ENCODE assay signal across 3 cellular contexts in genomic region chr7:133916621-133917020, GRCh38.
TF ChIP-seq lines count a peak whose summit lies in the region.

No MANE protein-coding gene starts in this region.

TF ChIP-seq in HepG2, 621 proteins besides CTCF, POLR2A, EP300 and RAD21 (continues in another document):
- no peak for TF ChIP-seq MXD3 (CRISPR knock-in tag; IDR thresholded peaks at IDR 0.05)
- no peak for TF ChIP-seq TBL1XR1 (IDR thresholded peaks at IDR 0.05; ENCODE audit: borderline replicate concordance, low read length, partially characterized antibody)
- TF ChIP-seq HIVEP1 (CRISPR knock-in tag; IDR thresholded peaks at IDR 0.05), result no peak
- no peak for TF ChIP-seq GTF2F1 (IDR thresholded peaks at IDR 0.05; ENCODE audit: low read length)
- no peak for TF ChIP-seq SMARCE1 (IDR thresholded peaks at IDR 0.05; ENCODE audit: borderline replicate concordance)
- no peak for TF ChIP-seq CERS6 (CRISPR knock-in tag; IDR thresholded peaks at IDR 0.05)
- TF ChIP-seq NR2F1 (CRISPR knock-in tag; IDR thresholded peaks at IDR 0.05), result no peak
- TF ChIP-seq ZNF552 (CRISPR knock-in tag; IDR thresholded peaks at IDR 0.05; ENCODE audit: borderline replicate concordance), result no peak
- TF ChIP-seq ZNF18 (CRISPR knock-in tag; IDR thresholded peaks at IDR 0.05; ENCODE audit: insufficient replicate concordance), result no peak
- no peak for TF ChIP-seq FOXK2 (IDR thresholded peaks at IDR 0.05)

TF ChIP-seq in IMR-90, 13 proteins besides CTCF, POLR2A, EP300 and RAD21:
- TF ChIP-seq RFX5 (IDR thresholded peaks at IDR 0.05; ENCODE audit: low read depth, low read length) (no peak), MAFK (IDR thresholded peaks at IDR 0.05; ENCODE audit: low read depth, low read length) (peak; percentile 15; the same call in 1 of the 2 replicates)

TF ChIP-seq in K562, 482 proteins besides CTCF, POLR2A, EP300 and RAD21:
- TF ChIP-seq AFF4 (CRISPR knock-in tag; IDR thresholded peaks at IDR 0.05) (no peak), PYGO2 (tag; IDR thresholded peaks at IDR 0.05) (no peak), SRF (CRISPR knock-in tag; IDR thresholded peaks at IDR 0.05) (no peak), CHD2 (IDR thresholded peaks at IDR 0.05; ENCODE audit: low read depth, low read length) (no peak), STAG1 (CRISPR knock-in tag; IDR thresholded peaks at IDR 0.05; ENCODE audit: borderline replicate concordance) (no peak), TCFL5 (CRISPR knock-in tag; conservative IDR thresholded peaks at IDR 0.05) (no peak), KLF13 (tag; IDR thresholded peaks at IDR 0.05; ENCODE audit: borderline replicate concordance, low read depth) (no peak), ZNF316 (IDR thresholded peaks at IDR 0.05) (peak; percentile 62; the same call in 1 of the 2 replicates), FOXM1 (IDR thresholded peaks at IDR 0.05; ENCODE audit: low read depth) (no peak), FOXM1 (CRISPR knock-in tag; IDR thresholded peaks at IDR 0.05; ENCODE audit: low read depth) (no peak), MYNN (IDR thresholded peaks at IDR 0.05) (no peak), MYNN (CRISPR knock-in tag; IDR thresholded peaks at IDR 0.05) (no peak), MAFF (IDR thresholded peaks at IDR 0.05; ENCODE audit: low read length) (peak; percentile 19; the same call in 1 of the 2 replicates), ZFP36 (IDR thresholded peaks at IDR 0.05; ENCODE audit: low read depth, low read length, partially characterized antibody) (no peak), SMARCB1 (IDR thresholded peaks at IDR 0.05; ENCODE audit: insufficient read length, low read depth) (no peak), CBFA2T3 (IDR thresholded peaks at IDR 0.05) (no peak), ZMIZ1 (IDR thresholded peaks at IDR 0.05; ENCODE audit: low read depth in 2 of 2, low read length in 2 of 2) (no peak), MAFG (tag; conservative IDR thresholded peaks at IDR 0.05) (0 out of 2 replicates have a peak, but pooled peaks have one; percentile 15), ZNF431 (CRISPR knock-in tag; IDR thresholded peaks at IDR 0.05) (no peak), BMI1 (IDR thresholded peaks at IDR 0.05; ENCODE audit: low read length) (no peak), BRCA1 (IDR thresholded peaks at IDR 0.05) (no peak), BRCA1 (CRISPR knock-in tag; IDR thresholded peaks at IDR 0.05) (no peak)
TF ChIP-seq in K562: peak in this region for 3.
